8 cellular contexts compared by ENCODE assay signal in the genomic region with DNA sequence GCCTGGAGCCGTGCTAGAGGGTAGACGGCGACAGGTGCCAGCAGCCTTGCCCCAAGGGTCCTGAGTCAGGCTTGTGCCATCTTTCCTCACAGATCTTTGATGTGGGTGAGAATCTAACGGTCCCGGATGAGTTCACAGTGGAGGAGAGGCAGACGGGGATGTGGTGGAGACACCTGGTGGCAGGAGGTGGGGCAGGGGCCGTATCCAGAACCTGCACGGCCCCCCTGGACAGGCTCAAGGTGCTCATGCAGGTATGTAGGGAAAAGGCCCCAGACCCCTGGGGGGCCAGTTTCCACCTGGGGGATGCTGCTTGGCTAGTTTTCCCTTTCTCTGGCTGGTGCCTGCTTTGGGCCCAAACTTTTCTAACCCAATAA. TPM values are rescaled to one million over a fixed set of nuclear protein-coding genes. Genes with fewer than 3 reads are reported as not detected.
DNase-seq lines count a peak whose midpoint lies in the region; FAIRE-seq and TF ChIP-seq lines count a peak whose summit lies in the region.

No MANE protein-coding gene starts in this region.

- no peak for TF ChIP-seq EP300 in suprapubic skin (IDR thresholded peaks at IDR 0.05)

- H4K91ac ChIP-seq in H9 (ENCODE audit: insufficient read length, low read depth, low read length), result no peak overlapping the region

- peaks cover 3% of the 10 kb centered on the region for H3K79me1 ChIP-seq in H9 (ENCODE audit: insufficient read depth, low read depth, low read length, poor library complexity, severe bottlenecking)

- H4K5ac ChIP-seq in H9 (ENCODE audit: insufficient read length, low read depth, low read length), result no peak overlapping the region

- H3K27ac ChIP-seq in H9 (ENCODE audit: insufficient read length, low read depth, low read length) (no peak overlapping the region), skeletal muscle tissue (ENCODE audit: low read depth, low read length) (peak overlapping the region; percentile 97), ascending aorta (no peak overlapping the region), suprapubic skin (no peak overlapping the region)

- peaks cover 26 to 66% (median 63%) of the 10 kb centered on the region in 3 experiments; a peak in 6 of 7 replicates for H3K36me3 Mint-ChIP-seq in H9 (ENCODE audit: insufficient read depth in 1 of 3, low read depth in 3 of 3)
- H3K36me3 Mint-ChIP-seq in T-helper 2 cell treated with Interferon-gamma antibody and Interleukin-4, amounts not matched to agents 5 μg/mL and 100 μg/mL, for 36 hours (ENCODE audit: low read depth), result peaks cover 51% of the 10 kb centered on the region

- no peak overlapping the region for H2BK15ac ChIP-seq in H9 (ENCODE audit: low read depth, low read length)

- H3K4ac ChIP-seq in H9 (ENCODE audit: low read depth, low read length), result no peak overlapping the region

- H2BK120ac ChIP-seq in H9 (ENCODE audit: low read depth, low read length, poor library complexity, severe bottlenecking), result no peak overlapping the region

- H3K27me3 Mint-ChIP-seq in H9 (ENCODE audit: low read depth), result no peaks in the 10 kb centered on the region
- no peaks in the 10 kb centered on the region for H3K27me3 Mint-ChIP-seq in T-helper 2 cell treated with Interferon-gamma antibody and Interleukin-4, amounts not matched to agents 5 μg/mL and 100 μg/mL, for 36 hours (ENCODE audit: low read depth)

- H3K9ac ChIP-seq in H9 (ENCODE audit: extremely low read depth, insufficient read length, low read length), result no peak overlapping the region
- peak overlapping the region; percentile 76 to 92 (median 81) for H3K9ac ChIP-seq in skeletal muscle tissue (ENCODE audit: low read depth in 1 of 3, low read length in 3 of 3)

- peaks cover 44 to 81% (median 61%) of the 10 kb centered on the region in 3 donors for H3K36me3 ChIP-seq in skeletal muscle tissue (ENCODE audit: control insufficient read depth in 3 of 3, insufficient read depth in 3 of 3, low read length in 3 of 3)
- H3K36me3 ChIP-seq in ascending aorta, result peaks cover 67 to 77% of the 10 kb centered on the region in 2 donors
- H3K36me3 ChIP-seq in suprapubic skin, result peaks cover 68% of the 10 kb centered on the region

- TF ChIP-seq CTCF in H9 (conservative IDR thresholded peaks at IDR 0.05), result peak; percentile 60
- TF ChIP-seq CTCF in ascending aorta (IDR thresholded peaks at IDR 0.05), result no peak
- TF ChIP-seq CTCF in suprapubic skin (IDR thresholded peaks at IDR 0.05), result peak in 1 of 2 donors; percentile 11

- no peaks in the 10 kb centered on the region for H3K9me3 ChIP-seq in H9 (ENCODE audit: control insufficient read depth, low read depth, low read length)
- no peaks in the 10 kb centered on the region for H3K9me3 ChIP-seq in skeletal muscle tissue (ENCODE audit: control insufficient read depth in 3 of 3, low read length in 3 of 3)
- H3K9me3 ChIP-seq in ascending aorta, result no peaks in the 10 kb centered on the region
- H3K9me3 ChIP-seq in suprapubic skin, result no peaks in the 10 kb centered on the region

- no peak for FAIRE-seq in RCC 7860 (lab: Jason Lieb, UNC)

- no peaks in the 10 kb centered on the region for H3K9me3 Mint-ChIP-seq in H9
- no peaks in the 10 kb centered on the region for H3K9me3 Mint-ChIP-seq in T-helper 2 cell treated with Interferon-gamma antibody and Interleukin-4, amounts not matched to agents 5 μg/mL and 100 μg/mL, for 36 hours

- no peak overlapping the region for H2AK5ac ChIP-seq in H9 (ENCODE audit: insufficient read length, low read length)

- peak overlapping the region in 2 of 3 experiments; percentile 74 to 91; a peak in 2 of 7 replicates for H3K27ac Mint-ChIP-seq in H9
- H3K27ac Mint-ChIP-seq in T-helper 2 cell treated with Interferon-gamma antibody and Interleukin-4, amounts not matched to agents 5 μg/mL and 100 μg/mL, for 36 hours, result peak overlapping the region; percentile 65

- H3K4me3 Mint-ChIP-seq in H9, result no peak overlapping the region
- no peak overlapping the region for H3K4me3 Mint-ChIP-seq in T-helper 2 cell treated with Interferon-gamma antibody and Interleukin-4, amounts not matched to agents 5 μg/mL and 100 μg/mL, for 36 hours

- no peak overlapping the region for H3K23ac ChIP-seq in H9 (ENCODE audit: insufficient read length, low read depth, low read length)

- no peak overlapping the region for H3T11ph ChIP-seq in H9 (ENCODE audit: low read length)

- H3K79me2 ChIP-seq in H9 (ENCODE audit: insufficient read depth, low read length), result peaks cover 7% of the 10 kb centered on the region; the same call in 1 of the 2 replicates

- no CpG with 5 or more reads among the region's 8 CpGs for WGBS in H9 (ENCODE audit: extremely low coverage, insufficient read length, low lambda C conversion rate)
- WGBS in suprapubic skin, result 80% methylated on average over 8 of the region's 8 CpGs

- no peak overlapping the region for H3K18ac ChIP-seq in H9 (ENCODE audit: insufficient read length, low read depth, low read length)

- no peak overlapping the region for H2BK5ac ChIP-seq in H9 (ENCODE audit: insufficient read length, low read length)

- H3K56ac ChIP-seq in H9 (ENCODE audit: insufficient read length, low read depth, low read length), result no peak overlapping the region

- H3K27me3 ChIP-seq in H9 (ENCODE audit: insufficient read depth, low read length) (no peaks in the 10 kb centered on the region), skeletal muscle tissue (ENCODE audit: control insufficient read depth in 3 of 3, insufficient read depth in 3 of 3, low read length in 3 of 3) (no peaks in the 10 kb centered on the region), ascending aorta (no peaks in the 10 kb centered on the region), suprapubic skin (no peaks in the 10 kb centered on the region)

- peaks cover 7% of the 10 kb centered on the region for H3K23me2 ChIP-seq in H9 (ENCODE audit: insufficient read length, low read depth, low read length, poor library complexity, severe bottlenecking)

- H3K4me1 Mint-ChIP-seq in H9, result peaks cover 32 to 42% of the 10 kb centered on the region in 2 experiments
- H3K4me1 Mint-ChIP-seq in T-helper 2 cell treated with Interferon-gamma antibody and Interleukin-4, amounts not matched to agents 5 μg/mL and 100 μg/mL, for 36 hours (ENCODE audit: low read depth), result peaks cover 26% of the 10 kb centered on the region

- intact Hi-C loops in ascending aorta (cut with DNase I), result no loop called here

- no peak for TF ChIP-seq POLR2A in suprapubic skin (IDR thresholded peaks at IDR 0.05)

- DNase-seq in H9 (peak; percentile 62), dermis blood vessel endothelial cell (peak; percentile 35), hypothalamus (lab: John Stamatoyannopoulos, UW) (no peak), RCC 7860 (ENCODE audit: low spot score) (no peak), ascending aorta (ENCODE audit: low spot score in 2 of 2) (no peak), suprapubic skin (ENCODE audit: low spot score in 2 of 2) (no peak)
- no peak for DNase-seq in T-helper 2 cell treated with Interferon-gamma antibody and Interleukin-4, amounts not matched to agents 5 μg/mL and 100 μg/mL, for 36 hours (ENCODE audit: low spot score)

- H2BK20ac ChIP-seq in H9 (ENCODE audit: low read depth, low read length, poor library complexity, severe bottlenecking), result no peak overlapping the region

- H3K14ac ChIP-seq in H9 (ENCODE audit: insufficient read depth, low read length), result no peak overlapping the region

- no peak overlapping the region for H4K8ac ChIP-seq in H9 (replicated peaks; ENCODE audit: insufficient read length, low read depth, low read length)

- peak overlapping the region; percentile 40 to 71 (median 57) for H3K4me3 ChIP-seq in skeletal muscle tissue (ENCODE audit: low read length in 3 of 3)
- H3K4me3 ChIP-seq in ascending aorta, result no peak overlapping the region
- H3K4me3 ChIP-seq in suprapubic skin, result no peak overlapping the region

- no peak overlapping the region for H3K4me2 ChIP-seq in H9 (ENCODE audit: insufficient read depth, insufficient read length, low read length)

- H2BK12ac ChIP-seq in H9 (ENCODE audit: insufficient read length, low read depth, low read length), result no peak overlapping the region

- no peak overlapping the region for H2AFZ ChIP-seq in H9 (ENCODE audit: low read length)

- H4K20me1 ChIP-seq in H9 (ENCODE audit: control insufficient read depth, insufficient read depth, insufficient read length), result no peaks in the 10 kb centered on the region

- H3K4me1 ChIP-seq in H9 (ENCODE audit: insufficient read depth, low read length), result peaks cover 5% of the 10 kb centered on the region; the same call in 1 of the 2 replicates
- peaks cover 90 to 93% (median 93%) of the 10 kb centered on the region in 3 donors for H3K4me1 ChIP-seq in skeletal muscle tissue (ENCODE audit: control insufficient read depth in 3 of 3, insufficient read depth in 3 of 3, low read length in 3 of 3)
- peaks cover 20 to 27% of the 10 kb centered on the region in 2 donors for H3K4me1 ChIP-seq in ascending aorta
- peaks cover 37% of the 10 kb centered on the region for H3K4me1 ChIP-seq in suprapubic skin

RNA-seq across cellular contexts. Expression of gene PTGES2, which starts 24.0 kb away (rescaled TPM):
- total RNA-seq in H9 (2021) (60.4 and 63.9 TPM in 2 replicates), dermis blood vessel endothelial cell (52.8 and 87.3 TPM in 2 replicates), skeletal muscle tissue (47.5 TPM), ascending aorta (97.2 TPM), suprapubic skin (10 to 100 TPM; 47.4 to 76.0 (median 55.9) TPM)

RNA-seq across cellular contexts. Expression of gene SLC25A25, which starts 35.5 kb away (rescaled TPM):
- total RNA-seq in H9 (2021) (16.0 and 16.9 TPM in 2 replicates), dermis blood vessel endothelial cell (34.1 and 64.7 TPM in 2 replicates), skeletal muscle tissue (13.0 TPM), ascending aorta (27.4 TPM), suprapubic skin (100 to 1,000 TPM in 1 of 4 donors, 10 to 100 TPM in 3; 37.9 to 106 (median 66.5) TPM)

RNA-seq across cellular contexts. Expression of gene NAIF1, which starts 36.5 kb away (rescaled TPM):
- total RNA-seq in H9 (2021) (6.3 TPM in 2 replicates), dermis blood vessel endothelial cell (12.8 and 13.8 TPM in 2 replicates), skeletal muscle tissue (8.9 TPM), ascending aorta (48.2 TPM), suprapubic skin (10 to 100 TPM in 3 of 4 donors, 1 to 10 TPM in 1; 9.6 to 14.7 (median 12.6) TPM)

RNA-seq across cellular contexts. Expression of gene LCN2, which starts 45.7 kb away (rescaled TPM):
- total RNA-seq in H9 (2021) (not detected in 2 replicates), dermis blood vessel endothelial cell (0.14 TPM in 1 of 2 replicates, not detected in the other), skeletal muscle tissue (2.1 TPM), ascending aorta (not detected), suprapubic skin (10 to 100 TPM in 2 of 4 donors, 1 to 10 TPM in 2; 6.0 to 45.7 (median 22.3) TPM)

RNA-seq across cellular contexts. Expression of gene BBLN, which starts 56.5 kb away (rescaled TPM):
- total RNA-seq in H9 (2021), result 72.5 and 74.9 TPM in 2 replicates
- total RNA-seq in dermis blood vessel endothelial cell, result 47.4 and 77.1 TPM in 2 replicates
- 7.8 TPM for total RNA-seq in skeletal muscle tissue
- 389 TPM for total RNA-seq in ascending aorta
- 100 to 1,000 TPM; 157 to 345 (median 224) TPM for total RNA-seq in suprapubic skin

Comparison
In these comparisons a context has a peak if more than half of its experiments do, and no peak if none do; other contexts are left out.
1. DNase-seq: peak in H9 (single experiment) and dermis blood vessel endothelial cell (single experiment); none in T-helper 2 cell treated with Interferon-gamma antibody and Interleukin-4, amounts not matched to agents 5 μg/mL and 100 μg/mL, for 36 hours (single experiment), hypothalamus (0 of 51), RCC 7860 (single experiment), ascending aorta (0 of 2) and suprapubic skin (0 of 2).
2. H3K4me3 ChIP-seq: peak in skeletal muscle tissue (3 of 3); none in ascending aorta (0 of 2) and suprapubic skin (single experiment).